ENCODE assay signal across 1 cellular context in the genomic region with DNA sequence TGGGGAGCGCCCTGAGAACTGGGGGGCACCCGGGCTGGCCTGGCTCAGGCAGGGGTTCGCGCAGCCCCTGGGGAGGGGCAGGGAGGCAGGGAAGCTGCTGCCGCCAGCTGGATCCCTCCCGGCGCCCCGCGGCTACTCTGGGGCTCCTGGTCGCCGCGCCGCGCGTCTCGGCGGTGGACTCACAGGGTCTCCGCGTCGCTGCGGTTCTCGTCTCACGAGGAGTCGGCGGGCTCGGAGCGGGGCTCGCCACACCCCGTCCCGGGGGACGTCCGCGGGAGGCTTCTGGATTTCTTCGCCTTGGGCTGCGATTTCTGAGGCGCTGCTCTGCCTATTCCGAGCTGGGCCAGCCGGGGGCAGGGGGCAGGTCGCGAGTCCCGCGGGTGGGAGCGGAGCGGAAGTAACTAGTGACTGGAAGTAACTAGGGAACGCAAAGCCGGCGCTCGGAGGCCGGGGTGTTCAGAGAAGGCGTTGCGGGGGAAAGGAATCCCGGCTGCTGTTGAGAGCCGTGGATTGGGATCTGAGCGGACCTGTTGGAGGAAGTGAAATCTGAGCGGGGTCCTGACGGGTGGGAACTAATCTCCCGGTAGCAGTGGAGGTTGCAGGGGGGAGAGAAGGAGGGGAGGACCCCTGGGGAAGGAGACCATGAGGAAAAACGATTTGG.
A peak's percentile ranks its signal among the peaks of the same experiment; 100 is the strongest.
TF ChIP-seq lines count a peak whose summit lies in the region.

No MANE protein-coding gene starts in this region.

TF ChIP-seq in SK-N-SH, 30 proteins besides CTCF, POLR2A, EP300 and RAD21 (continued from another document):
- TF ChIP-seq REST (IDR thresholded peaks at IDR 0.05; ENCODE audit: low read depth, low read length) (no peak), TAF1 (IDR thresholded peaks at IDR 0.05; ENCODE audit: borderline replicate concordance, low read depth, low read length) (0 out of 2 replicates have a peak, but pooled peaks have one; percentile 41), SIN3A (IDR thresholded peaks at IDR 0.05; ENCODE audit: borderline replicate concordance, low read depth, low read length) (peak; percentile 28; the same call in 1 of the 2 replicates), NFIC (IDR thresholded peaks at IDR 0.05; ENCODE audit: borderline replicate concordance) (no peak), FOXM1 (IDR thresholded peaks at IDR 0.05; ENCODE audit: low read depth) (peak; percentile 47; the same call in 1 of the 2 replicates), FOXJ3 (CRISPR knock-in tag; IDR thresholded peaks at IDR 0.05) (no peak), RFX5 (IDR thresholded peaks at IDR 0.05; ENCODE audit: low read length) (no peak), FOSL2 (IDR thresholded peaks at IDR 0.05; ENCODE audit: borderline replicate concordance, low read depth) (no peak), EZH2phosphoT487 (IDR thresholded peaks at IDR 0.05; ENCODE audit: borderline replicate concordance, low read depth) (no peak), RCOR1 (IDR thresholded peaks at IDR 0.05; ENCODE audit: low read length) (no peak), ELF1 (IDR thresholded peaks at IDR 0.05) (0 out of 2 replicates have a peak, but pooled peaks have one; percentile 38)
